Comparison of ENCODE assay signal across 1 cellular context in the genomic region with DNA sequence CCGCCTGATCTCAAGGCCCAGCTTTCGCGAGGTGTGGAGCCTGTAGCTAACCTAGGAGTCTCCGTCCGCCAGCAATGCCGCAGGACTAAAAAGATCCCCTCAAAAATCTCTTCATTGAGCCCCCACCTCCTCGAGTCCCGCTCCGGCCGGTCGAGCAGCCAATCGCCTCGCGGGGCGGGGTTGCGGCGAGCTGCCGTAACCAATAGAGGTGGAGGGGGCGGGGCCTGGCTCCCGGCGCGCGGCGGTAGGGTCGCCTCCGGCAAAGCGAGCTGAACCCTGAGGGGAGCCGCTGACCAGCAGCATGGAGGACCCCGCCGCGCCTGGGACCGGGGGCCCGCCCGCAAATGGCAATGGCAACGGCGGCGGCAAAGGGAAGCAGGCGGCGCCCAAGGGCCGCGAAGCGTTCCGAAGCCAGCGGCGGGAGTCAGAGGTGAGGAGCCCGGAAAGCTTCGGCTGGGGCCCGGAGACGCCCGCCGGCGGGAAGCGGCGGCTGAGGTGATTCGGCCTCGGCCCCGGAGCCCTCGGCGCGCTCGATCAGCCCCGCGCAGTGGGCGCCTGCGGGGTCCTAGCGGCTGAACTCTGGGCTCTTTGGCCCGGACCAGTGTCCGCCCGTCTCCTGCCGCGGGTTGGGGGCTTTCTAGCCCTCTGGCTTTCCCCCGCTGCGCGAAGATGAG.
TF ChIP-seq lines count a peak whose summit lies in the region.

Gene STRIP2, plus strand, starts transcription at position 261 of the 674 bp plus-strand sequence. Its CDS starts 41 bp downstream, at position 302.

TF ChIP-seq in K562, 482 proteins besides CTCF, POLR2A, EP300 and RAD21 (continued from another document and continues in another):
- TF ChIP-seq ZBTB43 (CRISPR knock-in tag; IDR thresholded peaks at IDR 0.05) (no peak), SREBF2 (CRISPR knock-in tag; IDR thresholded peaks at IDR 0.05) (0 out of 2 replicates have a peak, but pooled peaks have one; percentile 23), HOXB6 (CRISPR knock-in tag; IDR thresholded peaks at IDR 0.05; ENCODE audit: borderline replicate concordance) (no peak), HDGF (IDR thresholded peaks at IDR 0.05) (no peak), ZFP36 (IDR thresholded peaks at IDR 0.05; ENCODE audit: low read depth, low read length, partially characterized antibody) (no peak), SAP30 (IDR thresholded peaks at IDR 0.05; ENCODE audit: borderline replicate concordance, insufficient read depth, low read depth, low read length, poor library complexity, severe bottlenecking) (peak; percentile 65), ADNP (tag; IDR thresholded peaks at IDR 0.05) (no peak), TSC22D4 (tag; IDR thresholded peaks at IDR 0.05) (no peak), POLR3G (IDR thresholded peaks at IDR 0.05; ENCODE audit: extremely low read depth, insufficient read length, insufficient replicate concordance) (no peak), GATAD2B (IDR thresholded peaks at IDR 0.05; ENCODE audit: borderline replicate concordance) (no peak; the same call in 1 of the 2 replicates), ZBTB49 (CRISPR knock-in tag; IDR thresholded peaks at IDR 0.05; ENCODE audit: borderline replicate concordance) (no peak), ZNF766 (CRISPR knock-in tag; conservative IDR thresholded peaks at IDR 0.05) (no peak), RBM34 (IDR thresholded peaks at IDR 0.05; ENCODE audit: borderline replicate concordance, insufficient read depth, low read length) (peak; percentile 99), ZNF12 (CRISPR knock-in tag; IDR thresholded peaks at IDR 0.05) (peak; percentile 80), CHD2 (IDR thresholded peaks at IDR 0.05; ENCODE audit: low read depth, low read length) (peak; percentile 73), ZNF699 (CRISPR knock-in tag; IDR thresholded peaks at IDR 0.05; ENCODE audit: insufficient replicate concordance) (no peak), DPF2 (IDR thresholded peaks at IDR 0.05) (no peak), MAX (CRISPR knock-in tag; IDR thresholded peaks at IDR 0.05) (peak; percentile 57), HIVEP1 (CRISPR knock-in tag; IDR thresholded peaks at IDR 0.05) (no peak), ZNF23 (CRISPR knock-in tag; IDR thresholded peaks at IDR 0.05) (no peak), TRIM28 (IDR thresholded peaks at IDR 0.05) (no peak), CHD7 (IDR thresholded peaks at IDR 0.05; ENCODE audit: low read depth, low read length) (no peak), ZBTB11 (CRISPR knock-in tag; IDR thresholded peaks at IDR 0.05) (no peak), TARDBP (IDR thresholded peaks at IDR 0.05) (no peak), SMAD4 (CRISPR knock-in tag; conservative IDR thresholded peaks at IDR 0.05) (peak; percentile 64), KDM4B (IDR thresholded peaks at IDR 0.05; ENCODE audit: borderline replicate concordance in 2 of 2, low read depth in 1 of 2) (peak in 1 of 2 experiments; percentile 53; a peak in 1 of 4 replicates), TAL1 (IDR thresholded peaks at IDR 0.05) (no peak), ZNF561 (CRISPR knock-in tag; conservative IDR thresholded peaks at IDR 0.05) (no peak), CGGBP1 (CRISPR knock-in tag; IDR thresholded peaks at IDR 0.05) (peak; percentile 27; the same call in 1 of the 2 replicates)
- TF ChIP-seq, protein P1, sequence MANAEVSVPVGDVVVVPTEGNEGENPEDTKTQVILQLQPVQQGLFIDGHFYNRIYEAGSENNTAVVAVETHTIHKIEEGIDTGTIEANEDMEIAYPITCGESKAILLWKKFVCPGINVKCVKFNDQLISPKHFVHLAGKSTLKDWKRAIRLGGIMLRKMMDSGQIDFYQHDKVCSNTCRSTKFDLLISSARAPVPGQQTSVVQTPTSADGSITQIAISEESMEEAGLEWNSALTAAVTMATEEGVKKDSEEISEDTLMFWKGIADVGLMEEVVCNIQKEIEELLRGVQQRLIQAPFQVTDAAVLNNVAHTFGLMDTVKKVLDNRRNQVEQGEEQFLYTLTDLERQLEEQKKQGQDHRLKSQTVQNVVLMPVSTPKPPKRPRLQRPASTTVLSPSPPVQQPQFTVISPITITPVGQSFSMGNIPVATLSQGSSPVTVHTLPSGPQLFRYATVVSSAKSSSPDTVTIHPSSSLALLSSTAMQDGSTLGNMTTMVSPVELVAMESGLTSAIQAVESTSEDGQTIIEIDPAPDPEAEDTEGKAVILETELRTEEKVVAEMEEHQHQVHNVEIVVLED (CRISPR knock-in tag; IDR thresholded peaks at IDR 0.05): peak; percentile 9; the same call in 1 of the 2 replicates
- TF ChIP-seq, protein P2, sequence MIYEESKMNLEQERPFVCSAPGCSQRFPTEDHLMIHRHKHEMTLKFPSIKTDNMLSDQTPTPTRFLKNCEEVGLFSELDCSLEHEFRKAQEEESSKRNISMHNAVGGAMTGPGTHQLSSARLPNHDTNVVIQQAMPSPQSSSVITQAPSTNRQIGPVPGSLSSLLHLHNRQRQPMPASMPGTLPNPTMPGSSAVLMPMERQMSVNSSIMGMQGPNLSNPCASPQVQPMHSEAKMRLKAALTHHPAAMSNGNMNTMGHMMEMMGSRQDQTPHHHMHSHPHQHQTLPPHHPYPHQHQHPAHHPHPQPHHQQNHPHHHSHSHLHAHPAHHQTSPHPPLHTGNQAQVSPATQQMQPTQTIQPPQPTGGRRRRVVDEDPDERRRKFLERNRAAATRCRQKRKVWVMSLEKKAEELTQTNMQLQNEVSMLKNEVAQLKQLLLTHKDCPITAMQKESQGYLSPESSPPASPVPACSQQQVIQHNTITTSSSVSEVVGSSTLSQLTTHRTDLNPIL (CRISPR knock-in tag; IDR thresholded peaks at IDR 0.05): no peak
